Comparison of ENCODE assay signal across 1 cellular context in the genomic region with DNA sequence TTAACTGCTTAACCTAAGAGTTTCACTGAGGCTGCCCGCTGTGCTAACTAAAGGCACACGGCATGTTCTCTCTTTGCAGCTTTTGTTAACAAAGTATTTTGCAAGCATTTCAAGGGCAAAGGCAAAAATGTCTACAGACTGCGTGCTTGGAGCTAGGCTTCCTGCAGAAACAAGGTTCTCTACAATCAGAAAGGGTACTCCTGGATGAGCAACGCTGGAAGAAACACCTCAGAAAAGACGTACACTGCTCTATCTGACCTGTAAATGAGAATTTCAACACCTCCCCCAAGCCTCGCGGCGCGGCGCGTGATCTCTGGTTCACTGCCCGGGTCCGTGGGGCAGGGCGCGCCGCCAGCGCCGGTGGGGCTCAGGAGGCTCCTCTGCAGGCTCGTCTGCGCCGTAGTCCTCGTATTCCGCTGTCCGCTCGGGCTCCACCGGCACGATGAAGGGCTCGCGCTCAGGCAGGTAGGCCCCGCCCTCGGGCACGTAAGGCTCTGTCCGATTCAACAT.
TF ChIP-seq lines count a peak whose summit lies in the region.

No MANE protein-coding gene starts in this region.

TF ChIP-seq in SK-N-SH treated with all-trans-retinoic acid at 6 μM for 48 hours, 23 proteins besides CTCF, POLR2A, EP300 and RAD21 (continued from another document):
- TF ChIP-seq ZNF565 (CRISPR knock-in tag; conservative IDR thresholded peaks at IDR 0.05; ENCODE audit: low read depth) (no peak), TOX (CRISPR knock-in tag; IDR thresholded peaks at IDR 0.05; ENCODE audit: borderline replicate concordance) (no peak), ARNTL (CRISPR knock-in tag; IDR thresholded peaks at IDR 0.05; ENCODE audit: borderline replicate concordance, low read depth) (no peak), SNAI2 (CRISPR knock-in tag; IDR thresholded peaks at IDR 0.05) (no peak), OSR1 (CRISPR knock-in tag; IDR thresholded peaks at IDR 0.05) (no peak), CSDC2 (CRISPR knock-in tag; IDR thresholded peaks at IDR 0.05) (no peak), RARB (CRISPR knock-in tag; IDR thresholded peaks at IDR 0.05) (no peak), GLIS3 (CRISPR knock-in tag; IDR thresholded peaks at IDR 0.05) (no peak), ZC3H10 (CRISPR knock-in tag; IDR thresholded peaks at IDR 0.05) (no peak)
- TF ChIP-seq, protein P1, sequence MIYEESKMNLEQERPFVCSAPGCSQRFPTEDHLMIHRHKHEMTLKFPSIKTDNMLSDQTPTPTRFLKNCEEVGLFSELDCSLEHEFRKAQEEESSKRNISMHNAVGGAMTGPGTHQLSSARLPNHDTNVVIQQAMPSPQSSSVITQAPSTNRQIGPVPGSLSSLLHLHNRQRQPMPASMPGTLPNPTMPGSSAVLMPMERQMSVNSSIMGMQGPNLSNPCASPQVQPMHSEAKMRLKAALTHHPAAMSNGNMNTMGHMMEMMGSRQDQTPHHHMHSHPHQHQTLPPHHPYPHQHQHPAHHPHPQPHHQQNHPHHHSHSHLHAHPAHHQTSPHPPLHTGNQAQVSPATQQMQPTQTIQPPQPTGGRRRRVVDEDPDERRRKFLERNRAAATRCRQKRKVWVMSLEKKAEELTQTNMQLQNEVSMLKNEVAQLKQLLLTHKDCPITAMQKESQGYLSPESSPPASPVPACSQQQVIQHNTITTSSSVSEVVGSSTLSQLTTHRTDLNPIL (CRISPR knock-in tag; IDR thresholded peaks at IDR 0.05; ENCODE audit: low read depth): no peak
- TF ChIP-seq, protein P2, sequence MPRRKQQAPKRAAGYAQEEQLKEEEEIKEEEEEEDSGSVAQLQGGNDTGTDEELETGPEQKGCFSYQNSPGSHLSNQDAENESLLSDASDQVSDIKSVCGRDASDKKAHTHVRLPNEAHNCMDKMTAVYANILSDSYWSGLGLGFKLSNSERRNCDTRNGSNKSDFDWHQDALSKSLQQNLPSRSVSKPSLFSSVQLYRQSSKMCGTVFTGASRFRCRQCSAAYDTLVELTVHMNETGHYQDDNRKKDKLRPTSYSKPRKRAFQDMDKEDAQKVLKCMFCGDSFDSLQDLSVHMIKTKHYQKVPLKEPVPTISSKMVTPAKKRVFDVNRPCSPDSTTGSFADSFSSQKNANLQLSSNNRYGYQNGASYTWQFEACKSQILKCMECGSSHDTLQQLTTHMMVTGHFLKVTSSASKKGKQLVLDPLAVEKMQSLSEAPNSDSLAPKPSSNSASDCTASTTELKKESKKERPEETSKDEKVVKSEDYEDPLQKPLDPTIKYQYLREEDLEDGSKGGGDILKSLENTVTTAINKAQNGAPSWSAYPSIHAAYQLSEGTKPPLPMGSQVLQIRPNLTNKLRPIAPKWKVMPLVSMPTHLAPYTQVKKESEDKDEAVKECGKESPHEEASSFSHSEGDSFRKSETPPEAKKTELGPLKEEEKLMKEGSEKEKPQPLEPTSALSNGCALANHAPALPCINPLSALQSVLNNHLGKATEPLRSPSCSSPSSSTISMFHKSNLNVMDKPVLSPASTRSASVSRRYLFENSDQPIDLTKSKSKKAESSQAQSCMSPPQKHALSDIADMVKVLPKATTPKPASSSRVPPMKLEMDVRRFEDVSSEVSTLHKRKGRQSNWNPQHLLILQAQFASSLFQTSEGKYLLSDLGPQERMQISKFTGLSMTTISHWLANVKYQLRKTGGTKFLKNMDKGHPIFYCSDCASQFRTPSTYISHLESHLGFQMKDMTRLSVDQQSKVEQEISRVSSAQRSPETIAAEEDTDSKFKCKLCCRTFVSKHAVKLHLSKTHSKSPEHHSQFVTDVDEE (CRISPR knock-in tag; IDR thresholded peaks at IDR 0.05): no peak
- TF ChIP-seq, protein P3, sequence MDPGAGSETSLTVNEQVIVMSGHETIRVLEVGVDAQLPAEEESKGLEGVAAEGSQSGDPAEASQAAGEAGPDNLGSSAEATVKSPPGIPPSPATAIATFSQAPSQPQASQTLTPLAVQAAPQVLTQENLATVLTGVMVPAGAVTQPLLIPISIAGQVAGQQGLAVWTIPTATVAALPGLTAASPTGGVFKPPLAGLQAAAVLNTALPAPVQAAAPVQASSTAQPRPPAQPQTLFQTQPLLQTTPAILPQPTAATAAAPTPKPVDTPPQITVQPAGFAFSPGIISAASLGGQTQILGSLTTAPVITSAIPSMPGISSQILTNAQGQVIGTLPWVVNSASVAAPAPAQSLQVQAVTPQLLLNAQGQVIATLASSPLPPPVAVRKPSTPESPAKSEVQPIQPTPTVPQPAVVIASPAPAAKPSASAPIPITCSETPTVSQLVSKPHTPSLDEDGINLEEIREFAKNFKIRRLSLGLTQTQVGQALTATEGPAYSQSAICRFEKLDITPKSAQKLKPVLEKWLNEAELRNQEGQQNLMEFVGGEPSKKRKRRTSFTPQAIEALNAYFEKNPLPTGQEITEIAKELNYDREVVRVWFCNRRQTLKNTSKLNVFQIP (CRISPR knock-in tag; IDR thresholded peaks at IDR 0.05; ENCODE audit: borderline replicate concordance, low read depth): no peak
